In genomic region chr2:181275643-181276070, GRCh38 we compare ENCODE assay signal across 11 cellular contexts.
DNase-seq lines count a peak whose midpoint lies in the region; ATAC-seq and TF ChIP-seq lines count a peak whose summit lies in the region.
"Had no signal": no experiment of that assay in that cellular context is flagged by ENCODE, and none has a peak within 500 bp of the region (broad histone marks: within the 10 kb centered on the region; RNA-seq: fewer than 3 reads in every experiment).

No MANE protein-coding gene starts in this region.

- peak; percentile 18 for DNase-seq in activated naive CD4-positive, alpha-beta T cell treated with anti-CD3 and anti-CD28 coated beads for 36 hours
- DNase-seq in activated naive CD4-positive, alpha-beta T cell treated with Interleukin-2 at 50 U/mL for 16 hours: no peak
- no peak for DNase-seq in stimulated activated naive CD8-positive, alpha-beta T cell treated with anti-CD3 and anti-CD28 coated beads, Interleukin-15, Interleukin-2, amounts not matched to agents 100 U/mL and 50 U/mL, for 24 hours
- DNase-seq in testis: no peak
- no peak for DNase-seq in C1 segment of cervical spinal cord (lab: John Stamatoyannopoulos, UW)
- DNase-seq in AML-193 (lab: John Stamatoyannopoulos, UW): no peak
- DNase-seq: kidney glomerular epithelial cell; NCI-H1694 treated with DMSO at 0.1 percent for 48 hours; stimulated activated naive CD4-positive, alpha-beta T cell had no signal

- no peaks in the 10 kb centered on the region for H3K9me3 Mint-ChIP-seq in activated naive CD4-positive, alpha-beta T cell treated with anti-CD3 and anti-CD28 coated beads for 36 hours
- no peaks in the 10 kb centered on the region for H3K9me3 Mint-ChIP-seq in activated naive CD8-positive, alpha-beta T cell (ENCODE audit: low read depth)

- no peak for TF ChIP-seq CTCF in testis (IDR thresholded peaks at IDR 0.05)

- no peak overlapping the region for H3K4me3 ChIP-seq in testis

- ATAC-seq in HG03039 (IDR thresholded peaks at IDR 0.05; ENCODE audit: unreplicated experiment): peak; percentile 53
- ATAC-seq in stimulated activated naive CD8-positive, alpha-beta T cell treated with anti-CD3 and anti-CD28 coated beads, Interleukin-15, Interleukin-2, amounts not matched to agents 100 U/mL and 50 U/mL, for 24 hours: peak; percentile 85

- H3K27me3 Mint-ChIP-seq in activated naive CD4-positive, alpha-beta T cell treated with anti-CD3 and anti-CD28 coated beads for 36 hours (ENCODE audit: low read depth): no peaks in the 10 kb centered on the region
- no peaks in the 10 kb centered on the region for H3K27me3 Mint-ChIP-seq in activated naive CD8-positive, alpha-beta T cell

- H3K36me3 ChIP-seq in testis (ENCODE audit: low read depth, missing control alignments): no peaks in the 10 kb centered on the region

- peaks cover 29% of the 10 kb centered on the region for H3K4me1 Mint-ChIP-seq in activated naive CD4-positive, alpha-beta T cell treated with anti-CD3 and anti-CD28 coated beads for 36 hours (ENCODE audit: low read depth)
- H3K4me1 Mint-ChIP-seq in activated naive CD8-positive, alpha-beta T cell (ENCODE audit: low read depth): peaks cover 41% of the 10 kb centered on the region

- TF ChIP-seq POLR2A in testis (IDR thresholded peaks at IDR 0.05): no peak

- CTCF ChIA-PET in activated naive CD4-positive, alpha-beta T cell treated with anti-CD3 and anti-CD28 coated beads for 36 hours (lab: Charles Lee): interaction anchor here (0.7 to 1.6 kb wide), 6 partner anchors 14 to 170 kb away, joined by 3 to 6 read pairs (median 4); no protein-coding TSS in a partner anchor

- intact Hi-C loops in activated naive CD4-positive, alpha-beta T cell treated with anti-CD3 and anti-CD28 coated beads for 36 hours (cut with micrococcal nuclease): no loop called here
- intact Hi-C loops in testis (cut with DNase I; ENCODE audit: low total_unique reads): no loop called here

- peak overlapping the region; percentile 59 for H3K27ac Mint-ChIP-seq in activated naive CD4-positive, alpha-beta T cell treated with anti-CD3 and anti-CD28 coated beads for 36 hours
- peak overlapping the region; percentile 78 for H3K27ac Mint-ChIP-seq in activated naive CD8-positive, alpha-beta T cell

- no peak overlapping the region for H3K27ac ChIP-seq in testis

- no peaks in the 10 kb centered on the region for H3K4me1 ChIP-seq in testis

- no peaks in the 10 kb centered on the region for H3K27me3 ChIP-seq in testis

- peak overlapping the region; percentile 21 for H3K4me3 Mint-ChIP-seq in activated naive CD4-positive, alpha-beta T cell treated with anti-CD3 and anti-CD28 coated beads for 36 hours
- H3K4me3 Mint-ChIP-seq in activated naive CD8-positive, alpha-beta T cell: no peak overlapping the region

- no peaks in the 10 kb centered on the region for H3K9me3 ChIP-seq in testis

- 87 to 88% methylated on average over 3 of the region's 3 CpGs for WGBS in testis, 2 donors

- H3K36me3 Mint-ChIP-seq in activated naive CD4-positive, alpha-beta T cell treated with anti-CD3 and anti-CD28 coated beads for 36 hours (ENCODE audit: low read depth): no peaks in the 10 kb centered on the region
- H3K36me3 Mint-ChIP-seq in activated naive CD8-positive, alpha-beta T cell: peaks cover 2% of the 10 kb centered on the region
